8 cellular contexts compared by ENCODE assay signal in genomic region chr1:41282679-41283317, GRCh38. TPM values are rescaled to one million over a fixed set of nuclear protein-coding genes. Genes with fewer than 3 reads are reported as not detected.
DNase-seq lines count a peak whose midpoint lies in the region; ATAC-seq and TF ChIP-seq lines count a peak whose summit lies in the region.

No MANE protein-coding gene starts in this region.

- H3K4me3 ChIP-seq in retinal pigment epithelial cell (ENCODE audit: low read length): no peak overlapping the region

- DNase-seq in NCI-H2081 (lab: John Stamatoyannopoulos, UW): peak; percentile 44 to 51
- DNase-seq in NCI-H2081 treated with DMSO at 0.1 percent for 48 hours (lab: John Stamatoyannopoulos, UW): no peak
- DNase-seq in NCI-H2029 (lab: John Stamatoyannopoulos, UW): peak; percentile 71
- peak; percentile 5 for DNase-seq in activated T-cell treated with anti-CD3 and anti-CD28 coated beads for 1 hour (ENCODE audit: low read depth)
- DNase-seq in glutamatergic neuron: peak; percentile 75
- DNase-seq in retinal pigment epithelial cell (ENCODE audit: low read depth): no peak

- no peak overlapping the region for H3K27ac Mint-ChIP-seq in glutamatergic neuron (ENCODE audit: unreplicated experiment)

- H3K4me1 Mint-ChIP-seq in glutamatergic neuron (ENCODE audit: low read depth, unreplicated experiment): peaks cover 23% of the 10 kb centered on the region

- TF ChIP-seq CTCF in glutamatergic neuron (IDR thresholded peaks at IDR 0.05; ENCODE audit: partially characterized antibody, unreplicated experiment) (peak; percentile 87), retinal pigment epithelial cell (conservative IDR thresholded peaks at IDR 0.05; ENCODE audit: low read depth, low read length) (peak; percentile 95)

- H3K9me3 Mint-ChIP-seq in glutamatergic neuron (ENCODE audit: unreplicated experiment): peaks cover 3% of the 10 kb centered on the region

- H3K36me3 Mint-ChIP-seq in glutamatergic neuron (ENCODE audit: unreplicated experiment): peaks cover 2% of the 10 kb centered on the region

- no peak overlapping the region for H3K4me3 Mint-ChIP-seq in glutamatergic neuron (ENCODE audit: unreplicated experiment)

- peaks cover 3% of the 10 kb centered on the region for H3K27me3 Mint-ChIP-seq in glutamatergic neuron (ENCODE audit: unreplicated experiment)

- ATAC-seq in GM19467 (IDR thresholded peaks at IDR 0.05; ENCODE audit: unreplicated experiment): no peak
- no peak for ATAC-seq in GM18498 (IDR thresholded peaks at IDR 0.05; ENCODE audit: unreplicated experiment)

RNA-seq across cellular contexts. Expression of gene SCMH1, which starts 40.7 kb away (rescaled TPM):
- 17.8 TPM for total RNA-seq in glutamatergic neuron (ENCODE audit: unreplicated experiment)

Comparison
In these comparisons a context has a peak if more than half of its experiments do, and no peak if none do; other contexts are left out.
1. DNase-seq: peak in NCI-H2081 (2 of 2), NCI-H2029 (single experiment), activated T-cell treated with anti-CD3 and anti-CD28 coated beads for 1 hour (single experiment) and glutamatergic neuron (single experiment); none in NCI-H2081 treated with DMSO at 0.1 percent for 48 hours (single experiment) and retinal pigment epithelial cell (single experiment).